27 cellular contexts compared by ENCODE assay signal in the genomic region with DNA sequence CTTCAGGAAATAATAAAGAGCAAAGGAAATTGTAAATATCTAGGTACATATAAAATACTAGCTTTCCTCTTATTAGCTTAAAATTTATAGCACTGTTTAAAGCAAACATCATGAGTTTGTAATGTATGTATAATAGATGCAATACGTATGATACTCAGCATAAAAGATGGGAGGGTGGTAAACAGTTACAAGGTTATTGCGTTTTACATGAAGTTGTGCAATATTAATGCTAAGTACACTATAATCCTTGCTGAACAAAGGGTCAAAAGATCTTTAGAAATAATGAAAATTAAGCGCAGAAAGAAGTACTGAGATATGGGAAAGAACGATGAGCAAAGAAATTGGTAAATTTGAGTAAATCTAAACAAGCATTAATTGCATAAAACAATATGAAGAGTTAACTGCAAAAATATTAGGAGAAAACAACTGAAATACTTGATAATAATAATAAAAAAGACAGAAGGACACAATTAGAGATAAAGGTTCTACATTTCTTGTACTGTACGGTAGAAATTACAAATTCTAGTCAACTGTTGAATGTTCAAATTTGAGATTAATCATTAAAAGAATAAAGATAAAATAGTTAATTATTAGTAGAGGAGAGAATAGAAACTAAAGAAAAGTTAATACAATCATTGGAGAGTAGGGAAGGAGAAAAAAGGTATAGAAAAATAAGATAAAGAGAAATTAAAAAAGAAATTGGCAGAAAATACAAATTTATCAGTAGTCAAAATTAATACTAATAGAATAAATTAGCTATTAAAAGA. TPM values are rescaled to one million over a fixed set of nuclear protein-coding genes. Genes with fewer than 3 reads are reported as not detected.
A peak's percentile ranks its signal among the peaks of the same experiment; 100 is the strongest.
DNase-seq lines count a peak whose midpoint lies in the region; ATAC-seq and FAIRE-seq lines count a peak whose summit lies in the region.
"Had no signal": no experiment of that assay in that cellular context is flagged by ENCODE, and none has a peak within 500 bp of the region (broad histone marks: within the 10 kb centered on the region; RNA-seq: fewer than 3 reads in every experiment).

No MANE protein-coding gene starts in this region.

- no peak overlapping the region for H3K9ac ChIP-seq in mesenchymal stem cell (ENCODE audit: low read length)

- DNase-seq in HCEC 1CT (peak; percentile 50), amniotic epithelial cell (ENCODE audit: low read depth) (peak; percentile 70), frontal cortex (ENCODE audit: low spot score in 2 of 2) (no peak), mesenchymal stem cell (no peak), NCI-H69 (lab: John Stamatoyannopoulos, UW) (no peak), NOMO-1 treated with dmso at 0.1 percent for 144 hours (lab: John Stamatoyannopoulos, UW; ENCODE audit: unreplicated experiment) (no peak)
- no peak for DNase-seq in activated T-helper 2 cell treated with anti-CD3 and anti-CD28 coated beads, Interferon-gamma antibody, Interleukin-2, Interleukin-4, amounts not matched to agents 10 μg/mL and 5 μg/mL and 100 μg/mL, durations not matched to agents 14 hours and 24 hours and 36 hours (ENCODE audit: low spot score)
- DNase-seq: AML-193; C1 segment of cervical spinal cord; CD8-positive, alpha-beta T cell; DMS153; H7; HFFc6; KG1; MV-4-11; NCI-H1105 treated with DMSO at 0.1 percent for 48 hours; NCI-H2029 treated with DMSO at 0.1 percent for 48 hours; NCI-H226; NCI-H510A treated with DMSO at 0.1 percent for 48 hours; NCI-H774; Peyer's patch had no signal

- H3K27me3 Mint-ChIP-seq in activated T-helper 2 cell treated with anti-CD3 and anti-CD28 coated beads, Interferon-gamma antibody, Interleukin-2, Interleukin-4, amounts not matched to agents 10 μg/mL and 5 μg/mL and 100 μg/mL, durations not matched to agents 14 hours and 24 hours and 36 hours (ENCODE audit: low read depth): peaks cover 10% of the 10 kb centered on the region

- intact Hi-C loops in activated T-helper 2 cell treated with anti-CD3 and anti-CD28 coated beads, Interferon-gamma antibody, Interleukin-2, Interleukin-4, amounts not matched to agents 10 μg/mL and 5 μg/mL and 100 μg/mL, durations not matched to agents 14 hours and 24 hours and 36 hours (cut with micrococcal nuclease): no loop called here

- H2AFZ ChIP-seq in mesenchymal stem cell (ENCODE audit: low read depth, low read length): no peak overlapping the region

- peak overlapping the region; percentile 44 for H2BK5ac ChIP-seq in mesenchymal stem cell (ENCODE audit: low read depth, low read length, poor library complexity, severe bottlenecking)

- no peak overlapping the region for H3K14ac ChIP-seq in mesenchymal stem cell (ENCODE audit: low read length in 2 of 2)

- no peaks in the 10 kb centered on the region for H3K9me3 Mint-ChIP-seq in activated T-helper 2 cell treated with anti-CD3 and anti-CD28 coated beads, Interferon-gamma antibody, Interleukin-2, Interleukin-4, amounts not matched to agents 10 μg/mL and 5 μg/mL and 100 μg/mL, durations not matched to agents 14 hours and 24 hours and 36 hours
- H3K9me3 Mint-ChIP-seq: CD8-positive, alpha-beta T cell had no signal

- H2BK12ac ChIP-seq in mesenchymal stem cell (ENCODE audit: low read length in 2 of 2): no peak overlapping the region

- peaks cover 8% of the 10 kb centered on the region for H3K4me1 Mint-ChIP-seq in activated T-helper 2 cell treated with anti-CD3 and anti-CD28 coated beads, Interferon-gamma antibody, Interleukin-2, Interleukin-4, amounts not matched to agents 10 μg/mL and 5 μg/mL and 100 μg/mL, durations not matched to agents 14 hours and 24 hours and 36 hours (ENCODE audit: low read depth)

- H3K36me3 ChIP-seq in mesenchymal stem cell (ENCODE audit: control insufficient read depth in 1 of 2, insufficient read depth in 2 of 2, low read depth in 1 of 2, low read length in 2 of 2): no peaks in the 10 kb centered on the region
- H3K36me3 ChIP-seq: Peyer's patch, SJSA1 had no signal

- no peak overlapping the region for H2AK5ac ChIP-seq in mesenchymal stem cell (ENCODE audit: low read length, severe bottlenecking)

- no peak overlapping the region for H3K4me3 ChIP-seq in mesenchymal stem cell (ENCODE audit: insufficient read depth in 1 of 2, low read depth in 1 of 2, low read length in 2 of 2)
- H3K4me3 ChIP-seq: Peyer's patch, SJSA1 had no signal

- peak; percentile 6 for FAIRE-seq in frontal cortex (lab: Jason Lieb, UNC)
- FAIRE-seq: GM18507 had no signal

- no peaks in the 10 kb centered on the region for H3K79me1 ChIP-seq in mesenchymal stem cell (replicated peaks; ENCODE audit: low read length, poor library complexity, severe bottlenecking)

- no peaks in the 10 kb centered on the region for H3K36me3 Mint-ChIP-seq in activated T-helper 2 cell treated with anti-CD3 and anti-CD28 coated beads, Interferon-gamma antibody, Interleukin-2, Interleukin-4, amounts not matched to agents 10 μg/mL and 5 μg/mL and 100 μg/mL, durations not matched to agents 14 hours and 24 hours and 36 hours (ENCODE audit: low read depth)
- H3K36me3 Mint-ChIP-seq: CD8-positive, alpha-beta T cell had no signal

- H2BK15ac ChIP-seq in mesenchymal stem cell (ENCODE audit: low read depth, poor library complexity, severe bottlenecking): no peak overlapping the region

- no peak overlapping the region for H3K18ac ChIP-seq in mesenchymal stem cell (ENCODE audit: low read depth in 1 of 2, low read length in 2 of 2)

- no peak overlapping the region for H3K27ac ChIP-seq in mesenchymal stem cell (ENCODE audit: low read length, poor library complexity, severe bottlenecking)
- H3K27ac ChIP-seq: Peyer's patch, SJSA1 had no signal

- no peak overlapping the region for H4K91ac ChIP-seq in mesenchymal stem cell (ENCODE audit: low read length)

- H3K4me1 ChIP-seq in mesenchymal stem cell (ENCODE audit: control insufficient read depth, insufficient read depth, low read depth, low read length): no peaks in the 10 kb centered on the region
- H3K4me1 ChIP-seq: Peyer's patch, SJSA1 had no signal

- no peak overlapping the region for H2BK120ac ChIP-seq in mesenchymal stem cell (ENCODE audit: low read depth, low read length)

- H3K27me3 ChIP-seq in mesenchymal stem cell (ENCODE audit: control insufficient read depth in 1 of 2, insufficient read depth in 1 of 2, low read length in 2 of 2): peaks cover 0 to 5% of the 10 kb centered on the region in 2 experiments
- H3K27me3 ChIP-seq: Peyer's patch, SJSA1 had no signal

- H3K27ac Mint-ChIP-seq in activated T-helper 2 cell treated with anti-CD3 and anti-CD28 coated beads, Interferon-gamma antibody, Interleukin-2, Interleukin-4, amounts not matched to agents 10 μg/mL and 5 μg/mL and 100 μg/mL, durations not matched to agents 14 hours and 24 hours and 36 hours: no peak overlapping the region
- H3K27ac Mint-ChIP-seq: CD8-positive, alpha-beta T cell; HFFc6 had no signal

- no peak overlapping the region for H3K23ac ChIP-seq in mesenchymal stem cell (ENCODE audit: low read length in 2 of 2)

- no peak overlapping the region for H3K4ac ChIP-seq in mesenchymal stem cell (ENCODE audit: low read depth in 1 of 2, low read length in 2 of 2)

- no peak overlapping the region for H3K4me2 ChIP-seq in mesenchymal stem cell (ENCODE audit: low read length, poor library complexity, severe bottlenecking)

- H4K8ac ChIP-seq in mesenchymal stem cell (ENCODE audit: low read length): no peak overlapping the region

- no peak for ATAC-seq in GM18907 (IDR thresholded peaks at IDR 0.05; ENCODE audit: unreplicated experiment)
- ATAC-seq: CD8-positive, alpha-beta T cell; Right ventricle myocardium inferior had no signal

- peaks cover 2% of the 10 kb centered on the region for H3K9me3 ChIP-seq in mesenchymal stem cell (ENCODE audit: control insufficient read depth, low read length)
- H3K9me3 ChIP-seq: Peyer's patch, SJSA1 had no signal

- WGBS in mesenchymal stem cell: 78% methylated on average over 1 of the region's 5 CpGs

- H3K4me3 Mint-ChIP-seq in activated T-helper 2 cell treated with anti-CD3 and anti-CD28 coated beads, Interferon-gamma antibody, Interleukin-2, Interleukin-4, amounts not matched to agents 10 μg/mL and 5 μg/mL and 100 μg/mL, durations not matched to agents 14 hours and 24 hours and 36 hours (ENCODE audit: low read depth): no peak overlapping the region
- H3K4me3 Mint-ChIP-seq: CD8-positive, alpha-beta T cell; HFFc6 had no signal

RNA-seq across cellular contexts. Expression of a gene that starts 17.9 kb away (rescaled TPM):
- total RNA-seq in frontal cortex: 0.41 TPM
- polyA plus RNA-seq in mesenchymal stem cell (2013, experiment 1 of 2): 0.15 TPM
- 0.05 TPM for polyA plus RNA-seq in mesenchymal stem cell (2013, experiment 2 of 2)
- not detected in 2 replicates for total RNA-seq in activated T-helper 2 cell treated with anti-CD3 and anti-CD28 coated beads, Interferon-gamma antibody, Interleukin-2, Interleukin-4, amounts not matched to agents 10 μg/mL and 5 μg/mL and 100 μg/mL, durations not matched to agents 14 hours and 24 hours and 36 hours
- total RNA-seq: CD8-positive, alpha-beta T cell; G401; H7; OCI-LY7; SJSA1 had no signal

Comparison
In these comparisons a context has a peak if more than half of its experiments do, and no peak if none do; other contexts are left out.
1. DNase-seq: peak in HCEC 1CT (single experiment) and amniotic epithelial cell (single experiment); none in frontal cortex (0 of 2), mesenchymal stem cell (single experiment), activated T-helper 2 cell treated with anti-CD3 and anti-CD28 coated beads, Interferon-gamma antibody, Interleukin-2, Interleukin-4, amounts not matched to agents 10 μg/mL and 5 μg/mL and 100 μg/mL, durations not matched to agents 14 hours and 24 hours and 36 hours (single experiment), NCI-H69 (single experiment) and NOMO-1 treated with dmso at 0.1 percent for 144 hours (single experiment).